Comparison of ENCODE assay signal across 8 cellular contexts in genomic region chr5:171336486-171337206, GRCh38. TPM values are rescaled to one million over a fixed set of nuclear protein-coding genes. Genes with fewer than 3 reads are reported as not detected.
DNase-seq lines count a peak whose midpoint lies in the region; ATAC-seq, FAIRE-seq and TF ChIP-seq lines count a peak whose summit lies in the region.

No MANE protein-coding gene starts in this region.

- H3K4me3 ChIP-seq in A673 (ENCODE audit: low read depth, low read length, poor library complexity, severe bottlenecking) (peak overlapping the region; percentile 35), GM08714 (ENCODE audit: low read length) (peak overlapping the region; percentile 35; the same call in 1 of the 2 replicates), K562 (no peak overlapping the region), iPS-18c (ENCODE audit: insufficient read depth, low read depth, low read length) (peak overlapping the region; percentile 40)

- no TSS peak for BruUV-seq in A673 (replicated peaks; lab: Mats Ljungman, UMichigan)
- no TSS peak for BruUV-seq in K562 (replicated peaks; lab: Mats Ljungman, UMichigan)

- intact Hi-C loops in A673 (cut with micrococcal nuclease; ENCODE audit: unreplicated experiment), result loop anchor here (1.0 to 10.0 kb wide), 4 partner anchors 64 to 692 kb away; no protein-coding TSS in a partner anchor
- intact Hi-C loops in K562 (cut with micrococcal nuclease), result loop anchor here (1.0 to 5.0 kb wide), 3 partner anchors 64 to 699 kb away; no protein-coding TSS in a partner anchor
- intact Hi-C loops in sciatic nerve (cut with DNase I), result no loop called here

- no peaks in the 10 kb centered on the region for H3K9me1 ChIP-seq in K562 (ENCODE audit: control insufficient read depth, insufficient read depth, low read length)

- no peak overlapping the region for H3K9ac ChIP-seq in K562 (ENCODE audit: insufficient read depth in 1 of 2, low read depth in 2 of 2, low read length in 2 of 2)

- H2AFZ ChIP-seq in K562 (ENCODE audit: low read depth, low read length), result peak overlapping the region; percentile 42

- WGBS in K562 (ENCODE audit: insufficient coverage, low coverage, missing lambda C conversion rate), result 4% methylated on average over 32 of the region's 32 CpGs

- no peak overlapping the region for H3K27ac ChIP-seq in A673 (ENCODE audit: low read depth, low read length, poor library complexity, severe bottlenecking)
- no peak overlapping the region for H3K27ac ChIP-seq in K562 (ENCODE audit: extremely low read depth, low read depth, low read length)

- H3K9me3 ChIP-seq in A673 (ENCODE audit: low read depth, low read length, poor library complexity, severe bottlenecking) (no peaks in the 10 kb centered on the region), K562 (replicated peaks; ENCODE audit: control insufficient read depth, insufficient read depth, low read depth, low read length) (no peaks in the 10 kb centered on the region), iPS-18c (ENCODE audit: control insufficient read depth, insufficient read depth, low read length) (no peaks in the 10 kb centered on the region)

- POLR2A ChIA-PET in A673 (lab: Charles Lee; ENCODE audit: low non-redundant PET) (no interaction called here), K562 (lab: Yijun Ruan, JAX) (no interaction called here)

- in situ Hi-C loops in K562 (cut with MboI), result loop anchor here (10.0 kb wide), 1 partner anchor 592 kb away; no protein-coding TSS in a partner anchor

- TF ChIP-seq RAD21 in K562 (CRISPR knock-in tag; conservative IDR thresholded peaks at IDR 0.05 in 1 of 2, IDR thresholded peaks at IDR 0.05 in 1 of 2), result peak; percentile 56 to 72

- CTCF ChIA-PET in A673 (lab: Charles Lee) (no interaction called here), K562 (lab: Yijun Ruan, JAX; ENCODE audit: low intra/inter-chr PET ratio) (interaction anchor here (0.6 to 1.9 kb wide), 3 partner anchors 102 to 357 kb away, joined by 3 to 5 read pairs (median 4); no protein-coding TSS in a partner anchor)

- H4K20me1 ChIP-seq in K562 (replicated peaks; ENCODE audit: control insufficient read depth, insufficient read depth, low read length), result no peaks in the 10 kb centered on the region

- peak; percentile 75 for TF ChIP-seq CTCF in A673 (conservative IDR thresholded peaks at IDR 0.05; ENCODE audit: low read depth, low read length)
- peak; percentile 68 to 71 (median 70) for TF ChIP-seq CTCF in K562 (IDR thresholded peaks at IDR 0.05 in 2 of 3, conservative IDR thresholded peaks at IDR 0.05 in 1 of 3; ENCODE audit: insufficient read depth in 2 of 3, low read depth in 1 of 3, low read length in 3 of 3)

- peak; percentile 57 for DNase-seq in A673 (ENCODE audit: low spot score)
- DNase-seq in NCI-H226, result peak; percentile 28
- peak in 1 of 4 experiments; percentile 47 for DNase-seq in K562 (ENCODE audit: extremely low read depth in 1 of 4, low spot score in 3 of 4)
- DNase-seq in sciatic nerve (ENCODE audit: low spot score), result no peak
- DNase-seq in activated CD4-positive, CD25-positive, alpha-beta regulatory T cell (lab: John Stamatoyannopoulos, UW), result no peak

- peak; percentile 85 for FAIRE-seq in K562 (lab: Jason Lieb, UNC)

- no peak for TF ChIP-seq POLR2A in K562 (conservative IDR thresholded peaks at IDR 0.05)

- H3K79me2 ChIP-seq in K562 (ENCODE audit: control insufficient read depth, insufficient read depth, low read length), result no peaks in the 10 kb centered on the region

- ATAC-seq in K562, result peak; percentile 93
- peak; percentile 78 for ATAC-seq in sciatic nerve
- no peak for ATAC-seq in GM21367 (IDR thresholded peaks at IDR 0.05; ENCODE audit: unreplicated experiment)

- no peak for TF ChIP-seq EP300 in K562 (IDR thresholded peaks at IDR 0.05; ENCODE audit: low read length)

- H3K4me1 ChIP-seq in A673 (ENCODE audit: insufficient read depth, low read length, poor library complexity, severe bottlenecking) (no peaks in the 10 kb centered on the region), K562 (replicated peaks in 1 of 2; ENCODE audit: control insufficient read depth in 2 of 2, insufficient read depth in 2 of 2, low read length in 2 of 2) (no peaks in the 10 kb centered on the region; a peak in 1 of 5 replicates)

- H3K27me3 ChIP-seq in A673 (replicated peaks; ENCODE audit: insufficient read depth, low read depth, low read length, poor library complexity), result peaks cover 64% of the 10 kb centered on the region
- H3K27me3 ChIP-seq in K562 (ENCODE audit: control insufficient read depth in 2 of 2, insufficient read depth in 2 of 2, low read length in 2 of 2), result peaks cover 7 to 30% of the 10 kb centered on the region in 2 experiments; a peak in 3 of 5 replicates

- no peaks in the 10 kb centered on the region for H3K36me3 ChIP-seq in A673 (ENCODE audit: insufficient read depth, low read length, poor library complexity, severe bottlenecking)
- no peaks in the 10 kb centered on the region for H3K36me3 ChIP-seq in K562 (ENCODE audit: control insufficient read depth, insufficient read depth, low read length)

- H3K4me2 ChIP-seq in K562 (ENCODE audit: insufficient read depth, low read length), result peak overlapping the region; percentile 43; the same call in 1 of the 2 replicates

TF ChIP-seq in K562, 482 proteins besides CTCF, POLR2A, EP300 and RAD21 (continues in another document):
- TF ChIP-seq, protein P1, sequence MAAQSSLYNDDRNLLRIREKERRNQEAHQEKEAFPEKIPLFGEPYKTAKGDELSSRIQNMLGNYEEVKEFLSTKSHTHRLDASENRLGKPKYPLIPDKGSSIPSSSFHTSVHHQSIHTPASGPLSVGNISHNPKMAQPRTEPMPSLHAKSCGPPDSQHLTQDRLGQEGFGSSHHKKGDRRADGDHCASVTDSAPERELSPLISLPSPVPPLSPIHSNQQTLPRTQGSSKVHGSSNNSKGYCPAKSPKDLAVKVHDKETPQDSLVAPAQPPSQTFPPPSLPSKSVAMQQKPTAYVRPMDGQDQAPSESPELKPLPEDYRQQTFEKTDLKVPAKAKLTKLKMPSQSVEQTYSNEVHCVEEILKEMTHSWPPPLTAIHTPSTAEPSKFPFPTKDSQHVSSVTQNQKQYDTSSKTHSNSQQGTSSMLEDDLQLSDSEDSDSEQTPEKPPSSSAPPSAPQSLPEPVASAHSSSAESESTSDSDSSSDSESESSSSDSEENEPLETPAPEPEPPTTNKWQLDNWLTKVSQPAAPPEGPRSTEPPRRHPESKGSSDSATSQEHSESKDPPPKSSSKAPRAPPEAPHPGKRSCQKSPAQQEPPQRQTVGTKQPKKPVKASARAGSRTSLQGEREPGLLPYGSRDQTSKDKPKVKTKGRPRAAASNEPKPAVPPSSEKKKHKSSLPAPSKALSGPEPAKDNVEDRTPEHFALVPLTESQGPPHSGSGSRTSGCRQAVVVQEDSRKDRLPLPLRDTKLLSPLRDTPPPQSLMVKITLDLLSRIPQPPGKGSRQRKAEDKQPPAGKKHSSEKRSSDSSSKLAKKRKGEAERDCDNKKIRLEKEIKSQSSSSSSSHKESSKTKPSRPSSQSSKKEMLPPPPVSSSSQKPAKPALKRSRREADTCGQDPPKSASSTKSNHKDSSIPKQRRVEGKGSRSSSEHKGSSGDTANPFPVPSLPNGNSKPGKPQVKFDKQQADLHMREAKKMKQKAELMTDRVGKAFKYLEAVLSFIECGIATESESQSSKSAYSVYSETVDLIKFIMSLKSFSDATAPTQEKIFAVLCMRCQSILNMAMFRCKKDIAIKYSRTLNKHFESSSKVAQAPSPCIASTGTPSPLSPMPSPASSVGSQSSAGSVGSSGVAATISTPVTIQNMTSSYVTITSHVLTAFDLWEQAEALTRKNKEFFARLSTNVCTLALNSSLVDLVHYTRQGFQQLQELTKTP (IDR thresholded peaks at IDR 0.05; ENCODE audit: low read depth in 1 of 2, partially characterized antibody in 2 of 2), result no peak
- TF ChIP-seq TRIM24 (IDR thresholded peaks at IDR 0.05) (no peak), SLC30A9 (CRISPR knock-in tag; IDR thresholded peaks at IDR 0.05) (no peak)

RNA-seq across cellular contexts. Expression of gene TLX3, which starts 27.6 kb away (rescaled TPM):
- total RNA-seq in A673 (2021) (not detected in 2 replicates), K562 (2014; rRNA removed) (not detected in 2 replicates), K562 (2014; rRNA removed; fragmentation: Illumina TruSeq; extraction: Trizol) (not detected in 2 replicates), K562 (2015; rRNA removed; fragmentation: Illumina TruSeq; extraction: Trizol) (not detected in 2 replicates), K562 (2021) (not detected in 2 replicates), sciatic nerve (not detected)
- not detected in 2 replicates for total RNA-seq in K562 (2011; cell fraction: chromatin; rRNA removed; ENCODE audit: low replicate concordance)
- not detected in 2 replicates for total RNA-seq in K562 (2011; cell fraction: nucleolus; rRNA removed)
- not detected in 2 replicates for total RNA-seq in K562 (2011; cell fraction: nucleoplasm; rRNA removed)
- polyA plus RNA-seq in K562 (2011; rRNA removed) (not detected in 2 replicates), K562 (2014; fragmentation: Illumina TruSeq; extraction: Trizol) (not detected in 2 replicates), K562 (2014; fragmentation: Nextera tagmentation; extraction: Ambion mirVana) (not detected), K562 (2014; rRNA removed) (not detected in 2 replicates)
- polyA plus RNA-seq in K562 (2011; cell fraction: cytosol; rRNA removed), result not detected in 2 replicates
- not detected in 2 replicates for polyA plus RNA-seq in K562 (2011; cell fraction: nucleus; rRNA removed)
- polyA plus RNA-seq in K562 (2012), result not detected in 2 replicates
- polyA minus RNA-seq in K562 (2011; rRNA and poly(A)+ RNA removed), result not detected in 2 replicates
- polyA minus RNA-seq in K562 (2011; cell fraction: cytosol; rRNA and poly(A)+ RNA removed), result not detected in 2 replicates
- not detected in 2 replicates for polyA minus RNA-seq in K562 (2011; cell fraction: nucleus; rRNA and poly(A)+ RNA removed)

RNA-seq across cellular contexts. Expression of gene NPM1, which starts 51.0 kb away (rescaled TPM):
- 1,854 and 1,998 TPM in 2 replicates for total RNA-seq in A673 (2021)
- 380 and 708 TPM in 2 replicates for total RNA-seq in K562 (2011; cell fraction: chromatin; rRNA removed; ENCODE audit: low replicate concordance)
- 320 and 388 TPM in 2 replicates for total RNA-seq in K562 (2011; cell fraction: nucleolus; rRNA removed)
- 349 and 479 TPM in 2 replicates for total RNA-seq in K562 (2011; cell fraction: nucleoplasm; rRNA removed)
- total RNA-seq in K562 (2014; rRNA removed), result 2,275 and 2,438 TPM in 2 replicates
- total RNA-seq in K562 (2014; rRNA removed; fragmentation: Illumina TruSeq; extraction: Trizol), result 6,105 and 6,135 TPM in 2 replicates
- 5,186 and 5,639 TPM in 2 replicates for total RNA-seq in K562 (2015; rRNA removed; fragmentation: Illumina TruSeq; extraction: Trizol)
- 2,894 and 2,951 TPM in 2 replicates for total RNA-seq in K562 (2021)
- 2,553 and 3,164 TPM in 2 replicates for polyA plus RNA-seq in K562 (2011; rRNA removed)
- 324 and 4,326 TPM in 2 replicates for polyA plus RNA-seq in K562 (2011; cell fraction: cytosol; rRNA removed)
- polyA plus RNA-seq in K562 (2011; cell fraction: nucleus; rRNA removed), result 680 and 968 TPM in 2 replicates
- polyA plus RNA-seq in K562 (2012), result 3,341 and 5,906 TPM in 2 replicates
- polyA plus RNA-seq in K562 (2014; fragmentation: Illumina TruSeq; extraction: Trizol), result 4,182 and 5,696 TPM in 2 replicates
- 1,000 to 10,000 TPM; 4,099 to 6,909 TPM for polyA plus RNA-seq in K562 (2014; fragmentation: Nextera tagmentation; extraction: Ambion mirVana)
- 2,789 and 6,654 TPM in 2 replicates for polyA plus RNA-seq in K562 (2014; rRNA removed)
- 1,992 and 2,499 TPM in 2 replicates for polyA minus RNA-seq in K562 (2011; rRNA and poly(A)+ RNA removed)
- 3,102 and 3,979 TPM in 2 replicates for polyA minus RNA-seq in K562 (2011; cell fraction: cytosol; rRNA and poly(A)+ RNA removed)
- polyA minus RNA-seq in K562 (2011; cell fraction: nucleus; rRNA and poly(A)+ RNA removed), result 305 and 418 TPM in 2 replicates
- 544 TPM for total RNA-seq in sciatic nerve

Comparison
In these comparisons a context has a peak if more than half of its experiments do, and no peak if none do; other contexts are left out.
1. DNase-seq: peak in A673 (single experiment) and NCI-H226 (single experiment); none in sciatic nerve (single experiment) and activated CD4-positive, CD25-positive, alpha-beta regulatory T cell (0 of 4).